Comparison of ENCODE assay signal across 26 cellular contexts in the genomic region with DNA sequence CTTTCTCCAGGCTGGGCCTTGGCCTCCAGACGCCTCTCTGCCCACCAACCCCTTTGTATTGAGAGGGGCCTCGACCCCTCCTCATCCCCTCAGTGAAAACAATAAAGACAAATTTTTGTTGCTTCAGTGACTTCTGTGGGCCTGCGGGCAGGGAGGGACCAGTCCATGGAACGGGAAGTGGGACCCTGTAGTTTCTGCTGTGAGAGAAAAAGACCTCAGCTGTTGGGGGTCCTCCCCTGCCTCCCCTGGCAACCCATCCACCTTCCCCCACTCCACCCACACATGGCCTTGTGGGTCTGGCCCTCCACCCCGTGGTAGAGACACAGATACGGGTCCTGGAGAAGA. TPM values are rescaled to one million over a fixed set of nuclear protein-coding genes. Genes with fewer than 3 reads are reported as not detected.
DNase-seq lines count a peak whose midpoint lies in the region; ATAC-seq and TF ChIP-seq lines count a peak whose summit lies in the region.
"Had no signal": no experiment of that assay in that cellular context is flagged by ENCODE, and none has a peak within 500 bp of the region (broad histone marks: within the 10 kb centered on the region; RNA-seq: fewer than 3 reads in every experiment).

No MANE protein-coding gene starts in this region.

- peak overlapping the region; percentile 64 for H3K4me3 ChIP-seq in BLaER1
- H3K4me3 ChIP-seq in Caco-2 (ENCODE audit: low read depth, low read length) = no peak overlapping the region
- H3K4me3 ChIP-seq in A673 (ENCODE audit: low read depth, low read length, poor library complexity, severe bottlenecking) = no peak overlapping the region
- H3K4me3 ChIP-seq: ovary, SJSA1 had no signal

- POLR2A ChIA-PET in Caco-2 (lab: Charles Lee) = no interaction called here
- POLR2A ChIA-PET in naive thymus-derived CD8-positive, alpha-beta T cell (lab: Charles Lee) = interaction anchor here (0.9 kb wide), 1 partner anchor 77 kb away, joined by 4 read pairs; no protein-coding TSS in a partner anchor
- POLR2A ChIA-PET in A673 (lab: Charles Lee; ENCODE audit: low non-redundant PET) = no interaction called here

- peaks cover 7% of the 10 kb centered on the region for H3K4me1 Mint-ChIP-seq in Caco-2 (ENCODE audit: low read depth, unreplicated experiment)
- H3K4me1 Mint-ChIP-seq in activated naive CD8-positive, alpha-beta T cell treated with anti-CD3 and anti-CD28 coated beads for 36 hours = peaks cover 6% of the 10 kb centered on the region
- H3K4me1 Mint-ChIP-seq in naive thymus-derived CD8-positive, alpha-beta T cell = peaks cover 9 to 24% (median 15%) of the 10 kb centered on the region in 4 donors

- peaks cover 12% of the 10 kb centered on the region for H3K36me3 Mint-ChIP-seq in Caco-2 (ENCODE audit: insufficient read depth, unreplicated experiment)
- no peaks in the 10 kb centered on the region for H3K36me3 Mint-ChIP-seq in activated naive CD8-positive, alpha-beta T cell treated with anti-CD3 and anti-CD28 coated beads for 36 hours
- H3K36me3 Mint-ChIP-seq in naive thymus-derived CD8-positive, alpha-beta T cell = no peaks in the 10 kb centered on the region

- H3K27me3 ChIP-seq in BLaER1 (no peaks in the 10 kb centered on the region), Caco-2 (replicated peaks; ENCODE audit: control insufficient read depth, insufficient read depth, low read length) (no peaks in the 10 kb centered on the region), A673 (replicated peaks; ENCODE audit: insufficient read depth, low read depth, low read length, poor library complexity) (no peaks in the 10 kb centered on the region)
- H3K27me3 ChIP-seq: BE2C, ovary had no signal

- peak overlapping the region; percentile 88 for H3K4me2 ChIP-seq in BLaER1

- TF ChIP-seq CTCF in Caco-2 (IDR thresholded peaks at IDR 0.05; ENCODE audit: insufficient read depth in 1 of 2, low read depth in 1 of 2, low read length in 1 of 2, severe bottlenecking in 1 of 2, unreplicated experiment in 1 of 2) (no peak), A673 (conservative IDR thresholded peaks at IDR 0.05; ENCODE audit: low read depth, low read length) (no peak)

- peak overlapping the region; percentile 69 for H3K27ac ChIP-seq in BLaER1
- H3K27ac ChIP-seq in A673 (ENCODE audit: low read depth, low read length, poor library complexity, severe bottlenecking) = no peak overlapping the region
- H3K27ac ChIP-seq: esophagus squamous epithelium, foreskin keratinocyte, heart right ventricle, lower lobe of right lung, ovary, SJSA1, thoracic aorta had no signal

- H3K27me3 Mint-ChIP-seq in Caco-2 (ENCODE audit: insufficient read depth, unreplicated experiment) = peaks cover 6% of the 10 kb centered on the region
- peaks cover 3% of the 10 kb centered on the region for H3K27me3 Mint-ChIP-seq in activated naive CD8-positive, alpha-beta T cell treated with anti-CD3 and anti-CD28 coated beads for 36 hours
- peaks cover 0 to 3% (median 0%) of the 10 kb centered on the region in 5 donors for H3K27me3 Mint-ChIP-seq in naive thymus-derived CD8-positive, alpha-beta T cell

- BruUV-seq in Caco-2 (replicated peaks; lab: Mats Ljungman, UMichigan) (no TSS peak), A673 (replicated peaks; lab: Mats Ljungman, UMichigan) (no TSS peak)

- H3K4me3 Mint-ChIP-seq in Caco-2 (ENCODE audit: unreplicated experiment) = peak overlapping the region; percentile 11
- peak overlapping the region; percentile 48 for H3K4me3 Mint-ChIP-seq in activated naive CD8-positive, alpha-beta T cell treated with anti-CD3 and anti-CD28 coated beads for 36 hours
- H3K4me3 Mint-ChIP-seq in naive thymus-derived CD8-positive, alpha-beta T cell = peak overlapping the region in 9 of 10 donors; percentile 43 to 81 (median 63)
- H3K4me3 Mint-ChIP-seq: dendritic cell treated with granulocyte-macrophage colony-stimulating factor and Interleukin-4, amounts not matched to agents 40 ng/mL and 50 ng/mL, for 4 days; nephron progenitor cell had no signal

- no peaks in the 10 kb centered on the region for H4K20me1 ChIP-seq in BLaER1

- no peaks in the 10 kb centered on the region for H3K9me3 ChIP-seq in BLaER1
- H3K9me3 ChIP-seq in Caco-2 = no peaks in the 10 kb centered on the region
- H3K9me3 ChIP-seq in A673 (ENCODE audit: low read depth, low read length, poor library complexity, severe bottlenecking) = no peaks in the 10 kb centered on the region
- H3K9me3 ChIP-seq: BE2C, esophagus squamous epithelium, heart right ventricle, lower lobe of right lung, ovary, SJSA1, thoracic aorta had no signal

- H3K9ac ChIP-seq in BLaER1 = peak overlapping the region; percentile 61; the same call in 1 of the 2 replicates

- DNase-seq in Caco-2 (no peak), GF-D8 (lab: John Stamatoyannopoulos, UW) (no peak), A673 (ENCODE audit: low spot score) (no peak)
- DNase-seq in activated naive CD8-positive, alpha-beta T cell treated with anti-CD3 and anti-CD28 coated beads for 36 hours = no peak
- no peak for DNase-seq in naive thymus-derived CD8-positive, alpha-beta T cell
- DNase-seq: activated CD4-positive, alpha-beta T cell treated with anti-CD3 and anti-CD28 coated beads, Interleukin-2, amount 10 ng/mL, durations not matched to agents 24 days and 14 days; activated gamma-delta T cell; BE2C; DND-41; esophagus squamous epithelium; foreskin keratinocyte; NCI-H1694 treated with DMSO at 0.1 percent for 48 hours; nephron progenitor cell; small intestine had no signal

- peaks cover 34% of the 10 kb centered on the region for H3K4me1 ChIP-seq in BLaER1
- H3K4me1 ChIP-seq in Caco-2 = 0 out of 2 replicates have a peak, but pooled peaks cover 3% of the 10 kb centered on the region
- no peaks in the 10 kb centered on the region for H3K4me1 ChIP-seq in A673 (ENCODE audit: insufficient read depth, low read length, poor library complexity, severe bottlenecking)
- H3K4me1 ChIP-seq: BE2C, foreskin keratinocyte had no signal

- H3K36me3 ChIP-seq in BLaER1 (no peaks in the 10 kb centered on the region), Caco-2 (ENCODE audit: control insufficient read depth, insufficient read depth, low read length) (no peaks in the 10 kb centered on the region), A673 (ENCODE audit: insufficient read depth, low read length, poor library complexity, severe bottlenecking) (no peaks in the 10 kb centered on the region)
- H3K36me3 ChIP-seq: BE2C, esophagus squamous epithelium, heart right ventricle, lower lobe of right lung, ovary, SJSA1, thoracic aorta had no signal

- no peak for ATAC-seq in naive thymus-derived CD8-positive, alpha-beta T cell
- no peak for ATAC-seq in GM21381 (IDR thresholded peaks at IDR 0.05; ENCODE audit: unreplicated experiment)
- ATAC-seq: foreskin keratinocyte had no signal

- no peaks in the 10 kb centered on the region for H3K9me3 Mint-ChIP-seq in Caco-2 (ENCODE audit: unreplicated experiment)
- no peaks in the 10 kb centered on the region for H3K9me3 Mint-ChIP-seq in activated naive CD8-positive, alpha-beta T cell treated with anti-CD3 and anti-CD28 coated beads for 36 hours
- H3K9me3 Mint-ChIP-seq in naive thymus-derived CD8-positive, alpha-beta T cell = no peaks in the 10 kb centered on the region
- H3K9me3 Mint-ChIP-seq: activated CD4-positive, alpha-beta T cell treated with anti-CD3 and anti-CD28 coated beads, Interleukin-2, amount 10 ng/mL, durations not matched to agents 24 days and 14 days; dendritic cell treated with granulocyte-macrophage colony-stimulating factor and Interleukin-4, amounts not matched to agents 40 ng/mL and 50 ng/mL, for 4 days; IgD-negative memory B cell; nephron progenitor cell; stimulated activated naive CD8-positive, alpha-beta T cell treated with anti-CD3 and anti-CD28 coated beads, Interleukin-15, Interleukin-2, amounts not matched to agents 100 ng/mL and 50 ng/mL, for 24 hours had no signal

- CTCF ChIA-PET in Caco-2 (lab: Charles Lee) (interaction anchor here (0.6 to 2.6 kb wide), 10 partner anchors 23 to 425 kb away, joined by 3 to 11 read pairs (median 6); partner anchors contain the start of genes FAM171A2 and HDAC5), A673 (lab: Charles Lee) (no interaction called here)

- intact Hi-C loops in Caco-2 (cut with micrococcal nuclease; ENCODE audit: unreplicated experiment) (loop anchor here (1.0 kb wide), 1 partner anchor 29 kb away; no protein-coding TSS in a partner anchor), A673 (cut with micrococcal nuclease; ENCODE audit: unreplicated experiment) (no loop called here)

- no peak overlapping the region for H3K27ac Mint-ChIP-seq in Caco-2 (ENCODE audit: unreplicated experiment)
- H3K27ac Mint-ChIP-seq in activated naive CD8-positive, alpha-beta T cell treated with anti-CD3 and anti-CD28 coated beads for 36 hours = no peak overlapping the region
- H3K27ac Mint-ChIP-seq in naive thymus-derived CD8-positive, alpha-beta T cell = peak overlapping the region in 6 of 10 donors; percentile 15 to 56 (median 38)
- H3K27ac Mint-ChIP-seq: dendritic cell treated with granulocyte-macrophage colony-stimulating factor and Interleukin-4, amounts not matched to agents 40 ng/mL and 50 ng/mL, for 4 days; IgD-negative memory B cell; nephron progenitor cell; stimulated activated naive CD8-positive, alpha-beta T cell treated with anti-CD3 and anti-CD28 coated beads, Interleukin-15, Interleukin-2, amounts not matched to agents 100 ng/mL and 50 ng/mL, for 24 hours had no signal

RNA-seq across cellular contexts. Expression of gene PPY, which starts 3.5 kb away (rescaled TPM):
- not detected in 2 replicates for total RNA-seq in Caco-2 (2022)
- total RNA-seq in activated naive CD8-positive, alpha-beta T cell treated with anti-CD3 and anti-CD28 coated beads for 36 hours = not detected
- not detected for total RNA-seq in naive thymus-derived CD8-positive, alpha-beta T cell
- polyA plus RNA-seq in naive thymus-derived CD8-positive, alpha-beta T cell = not detected
- not detected in 2 replicates for total RNA-seq in A673 (2021)
- total RNA-seq: activated CD4-positive, alpha-beta T cell treated with anti-CD3 and anti-CD28 coated beads, Interleukin-2, amount 10 ng/mL, durations not matched to agents 24 days and 14 days; esophagus squamous epithelium; foreskin keratinocyte; heart right ventricle; kidney epithelial cell; lower lobe of right lung; ovary; SJSA1; thoracic aorta had no signal
- polyA plus RNA-seq: foreskin keratinocyte, heart right ventricle, IgD-negative memory B cell, ovary, small intestine had no signal

RNA-seq across cellular contexts. Expression of gene PYY, which starts 14.9 kb away (rescaled TPM):
- total RNA-seq in Caco-2 (2022) = not detected in 2 replicates
- total RNA-seq in activated naive CD8-positive, alpha-beta T cell treated with anti-CD3 and anti-CD28 coated beads for 36 hours = not detected
- total RNA-seq in naive thymus-derived CD8-positive, alpha-beta T cell = not detected
- polyA plus RNA-seq in naive thymus-derived CD8-positive, alpha-beta T cell = not detected
- total RNA-seq in A673 (2021) = not detected in 2 replicates
- total RNA-seq: activated CD4-positive, alpha-beta T cell treated with anti-CD3 and anti-CD28 coated beads, Interleukin-2, amount 10 ng/mL, durations not matched to agents 24 days and 14 days; esophagus squamous epithelium; foreskin keratinocyte; heart right ventricle; kidney epithelial cell; lower lobe of right lung; SJSA1; thoracic aorta had no signal
- polyA plus RNA-seq: adipose tissue, IgD-negative memory B cell had no signal

RNA-seq across cellular contexts. Expression of gene MPP2, which starts 31.5 kb away (rescaled TPM):
- 5.2 and 5.6 TPM in 2 replicates for total RNA-seq in Caco-2 (2022)
- 1 to 10 TPM; 5.2 to 6.5 TPM for total RNA-seq in activated naive CD8-positive, alpha-beta T cell treated with anti-CD3 and anti-CD28 coated beads for 36 hours
- 1 to 10 TPM; 2.4 to 5.2 TPM for total RNA-seq in naive thymus-derived CD8-positive, alpha-beta T cell
- polyA plus RNA-seq in naive thymus-derived CD8-positive, alpha-beta T cell = 1 to 10 TPM; 1.1 to 4.0 (median 3.1) TPM
- total RNA-seq in A673 (2021) = 2.6 and 4.0 TPM in 2 replicates

Comparison
In these comparisons a context has a peak if more than half of its experiments do, and no peak if none do; other contexts are left out.
1. H3K27ac Mint-ChIP-seq: peak in naive thymus-derived CD8-positive, alpha-beta T cell (6 of 10); none in Caco-2 (single experiment) and activated naive CD8-positive, alpha-beta T cell treated with anti-CD3 and anti-CD28 coated beads for 36 hours (single experiment).
2. H3K4me3 Mint-ChIP-seq: peak in every context shown above with its lines; median percentile 63 in naive thymus-derived CD8-positive, alpha-beta T cell; 48 in activated naive CD8-positive, alpha-beta T cell treated with anti-CD3 and anti-CD28 coated beads for 36 hours; 11 in Caco-2.